ENCODE assay signal across 1 cellular context in genomic region chr10:125822878-125823662, GRCh38.
TF ChIP-seq lines count a peak whose summit lies in the region.

TSS of gene BCCIP (plus strand) at chr10:125823546. CDS start at chr10:125823558, 12 bp downstream.
TSS of gene UROS (minus strand) at chr10:125823258. CDS start at chr10:125816499, 6,759 bp downstream.

TF ChIP-seq in HepG2, 621 proteins besides CTCF, POLR2A, EP300 and RAD21 (continued from another document and continues in another):
- no peak for TF ChIP-seq CBX2 (IDR thresholded peaks at IDR 0.05; ENCODE audit: low read depth, low read length)
- 0 out of 2 replicates have a peak, but pooled peaks have one; percentile 57 for TF ChIP-seq CBX2 (CRISPR knock-in tag; IDR thresholded peaks at IDR 0.05; ENCODE audit: low read depth)
- TF ChIP-seq AGO2 (optimal IDR thresholded peaks at IDR 0.05; ENCODE audit: low read depth, low read length): peak; percentile 71
- TF ChIP-seq HNF4A (CRISPR knock-in tag; IDR thresholded peaks at IDR 0.05): 0 out of 2 replicates have a peak, but pooled peaks have one; percentile 8
- TF ChIP-seq, protein P1, sequence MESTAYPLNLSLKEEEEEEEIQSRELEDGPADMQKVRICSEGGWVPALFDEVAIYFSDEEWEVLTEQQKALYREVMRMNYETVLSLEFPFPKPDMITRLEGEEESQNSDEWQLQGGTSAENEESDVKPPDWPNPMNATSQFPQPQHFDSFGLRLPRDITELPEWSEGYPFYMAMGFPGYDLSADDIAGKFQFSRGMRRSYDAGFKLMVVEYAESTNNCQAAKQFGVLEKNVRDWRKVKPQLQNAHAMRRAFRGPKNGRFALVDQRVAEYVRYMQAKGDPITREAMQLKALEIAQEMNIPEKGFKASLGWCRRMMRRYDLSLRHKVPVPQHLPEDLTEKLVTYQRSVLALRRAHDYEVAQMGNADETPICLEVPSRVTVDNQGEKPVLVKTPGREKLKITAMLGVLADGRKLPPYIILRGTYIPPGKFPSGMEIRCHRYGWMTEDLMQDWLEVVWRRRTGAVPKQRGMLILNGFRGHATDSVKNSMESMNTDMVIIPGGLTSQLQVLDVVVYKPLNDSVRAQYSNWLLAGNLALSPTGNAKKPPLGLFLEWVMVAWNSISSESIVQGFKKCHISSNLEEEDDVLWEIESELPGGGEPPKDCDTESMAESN (CRISPR knock-in tag; conservative IDR thresholded peaks at IDR 0.05): 0 out of 2 replicates have a peak, but pooled peaks have one; percentile 34
- peak; percentile 50 for TF ChIP-seq ZNF563 (CRISPR knock-in tag; IDR thresholded peaks at IDR 0.05)
- no peak for TF ChIP-seq ZBTB46 (CRISPR knock-in tag; IDR thresholded peaks at IDR 0.05; ENCODE audit: borderline replicate concordance)
- TF ChIP-seq FOXK1 (CRISPR knock-in tag; IDR thresholded peaks at IDR 0.05; ENCODE audit: borderline replicate concordance, low read depth): peak; percentile 78; the same call in 1 of the 2 replicates
- 0 out of 2 replicates have a peak, but pooled peaks have one; percentile 41 for TF ChIP-seq TBX2 (CRISPR knock-in tag; IDR thresholded peaks at IDR 0.05; ENCODE audit: borderline replicate concordance)
- no peak for TF ChIP-seq ZNF790 (CRISPR knock-in tag; IDR thresholded peaks at IDR 0.05; ENCODE audit: borderline replicate concordance)
- TF ChIP-seq ZNF792 (CRISPR knock-in tag; IDR thresholded peaks at IDR 0.05): peak; percentile 91
- TF ChIP-seq BRD4 (CRISPR knock-in tag; IDR thresholded peaks at IDR 0.05): peak; percentile 79
- peak; percentile 56; the same call in 1 of the 2 replicates for TF ChIP-seq ELF1 (CRISPR knock-in tag; IDR thresholded peaks at IDR 0.05)
- peak; percentile 88 for TF ChIP-seq ZMYM4 (CRISPR knock-in tag; IDR thresholded peaks at IDR 0.05)
- TF ChIP-seq, protein P2, sequence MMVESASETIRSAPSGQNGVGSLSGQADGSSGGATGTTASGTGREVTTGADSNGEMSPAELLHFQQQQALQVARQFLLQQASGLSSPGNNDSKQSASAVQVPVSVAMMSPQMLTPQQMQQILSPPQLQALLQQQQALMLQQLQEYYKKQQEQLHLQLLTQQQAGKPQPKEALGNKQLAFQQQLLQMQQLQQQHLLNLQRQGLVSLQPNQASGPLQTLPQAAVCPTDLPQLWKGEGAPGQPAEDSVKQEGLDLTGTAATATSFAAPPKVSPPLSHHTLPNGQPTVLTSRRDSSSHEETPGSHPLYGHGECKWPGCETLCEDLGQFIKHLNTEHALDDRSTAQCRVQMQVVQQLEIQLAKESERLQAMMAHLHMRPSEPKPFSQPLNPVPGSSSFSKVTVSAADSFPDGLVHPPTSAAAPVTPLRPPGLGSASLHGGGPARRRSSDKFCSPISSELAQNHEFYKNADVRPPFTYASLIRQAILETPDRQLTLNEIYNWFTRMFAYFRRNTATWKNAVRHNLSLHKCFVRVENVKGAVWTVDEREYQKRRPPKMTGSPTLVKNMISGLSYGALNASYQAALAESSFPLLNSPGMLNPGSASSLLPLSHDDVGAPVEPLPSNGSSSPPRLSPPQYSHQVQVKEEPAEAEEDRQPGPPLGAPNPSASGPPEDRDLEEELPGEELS (CRISPR knock-in tag; IDR thresholded peaks at IDR 0.05): no peak
- TF ChIP-seq ZKSCAN1 (IDR thresholded peaks at IDR 0.05; ENCODE audit: low read length): 0 out of 2 replicates have a peak, but pooled peaks have one; percentile 40
- 0 out of 2 replicates have a peak, but pooled peaks have one; percentile 23 for TF ChIP-seq MTF2 (CRISPR knock-in tag; IDR thresholded peaks at IDR 0.05; ENCODE audit: borderline replicate concordance)
- TF ChIP-seq YY1 (IDR thresholded peaks at IDR 0.05; ENCODE audit: insufficient read depth, insufficient replicate concordance, low read depth, low read length): peak; percentile 96
- peak; percentile 27; the same call in 1 of the 2 replicates for TF ChIP-seq ZNF44 (CRISPR knock-in tag; IDR thresholded peaks at IDR 0.05)
- no peak for TF ChIP-seq IKZF1 (IDR thresholded peaks at IDR 0.05)
- no peak for TF ChIP-seq CHCHD3 (CRISPR knock-in tag; IDR thresholded peaks at IDR 0.05)
- TF ChIP-seq ARID4A (CRISPR knock-in tag; IDR thresholded peaks at IDR 0.05; ENCODE audit: borderline replicate concordance): peak; percentile 87
- peak; percentile 12; the same call in 1 of the 2 replicates for TF ChIP-seq TFDP2 (CRISPR knock-in tag; IDR thresholded peaks at IDR 0.05)
- TF ChIP-seq GABPA (IDR thresholded peaks at IDR 0.05; ENCODE audit: low read depth, low read length): no peak
- peak; percentile 73 for TF ChIP-seq GABPA (CRISPR knock-in tag; IDR thresholded peaks at IDR 0.05; ENCODE audit: low read depth)
- TF ChIP-seq KLF6 (CRISPR knock-in tag; IDR thresholded peaks at IDR 0.05): no peak
- TF ChIP-seq HOXD1 (CRISPR knock-in tag; IDR thresholded peaks at IDR 0.05): no peak; the same call in 1 of the 2 replicates
- TF ChIP-seq, protein P3, sequence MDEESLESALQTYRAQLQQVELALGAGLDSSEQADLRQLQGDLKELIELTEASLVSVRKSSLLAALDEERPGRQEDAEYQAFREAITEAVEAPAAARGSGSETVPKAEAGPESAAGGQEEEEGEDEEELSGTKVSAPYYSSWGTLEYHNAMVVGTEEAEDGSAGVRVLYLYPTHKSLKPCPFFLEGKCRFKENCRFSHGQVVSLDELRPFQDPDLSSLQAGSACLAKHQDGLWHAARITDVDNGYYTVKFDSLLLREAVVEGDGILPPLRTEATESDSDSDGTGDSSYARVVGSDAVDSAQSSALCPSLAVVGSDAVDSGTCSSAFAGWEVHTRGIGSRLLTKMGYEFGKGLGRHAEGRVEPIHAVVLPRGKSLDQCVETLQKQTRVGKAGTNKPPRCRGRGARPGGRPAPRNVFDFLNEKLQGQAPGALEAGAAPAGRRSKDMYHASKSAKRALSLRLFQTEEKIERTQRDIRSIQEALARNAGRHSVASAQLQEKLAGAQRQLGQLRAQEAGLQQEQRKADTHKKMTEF (CRISPR knock-in tag; IDR thresholded peaks at IDR 0.05): peak; percentile 79
- no peak; the same call in 1 of the 2 replicates for TF ChIP-seq ZNF614 (CRISPR knock-in tag; IDR thresholded peaks at IDR 0.05; ENCODE audit: borderline replicate concordance)
- no peak for TF ChIP-seq SP1 (IDR thresholded peaks at IDR 0.05)
- peak; percentile 17; the same call in 1 of the 2 replicates for TF ChIP-seq SP1 (CRISPR knock-in tag; IDR thresholded peaks at IDR 0.05)
- TF ChIP-seq ZNF367 (CRISPR knock-in tag; IDR thresholded peaks at IDR 0.05; ENCODE audit: borderline replicate concordance): no peak
- TF ChIP-seq PHF8 (CRISPR knock-in tag; IDR thresholded peaks at IDR 0.05): peak; percentile 94
- TF ChIP-seq SMAD1 (CRISPR knock-in tag; IDR thresholded peaks at IDR 0.05; ENCODE audit: borderline replicate concordance, low read depth): peak; percentile 75; the same call in 1 of the 2 replicates
- peak; percentile 50; the same call in 1 of the 2 replicates for TF ChIP-seq ZNF83 (CRISPR knock-in tag; IDR thresholded peaks at IDR 0.05; ENCODE audit: borderline replicate concordance)
- peak; percentile 91 for TF ChIP-seq ZFX (CRISPR knock-in tag; IDR thresholded peaks at IDR 0.05; ENCODE audit: low read depth)
- no peak for TF ChIP-seq AKAP8 (CRISPR knock-in tag; IDR thresholded peaks at IDR 0.05)
- TF ChIP-seq TFE3 (CRISPR knock-in tag; IDR thresholded peaks at IDR 0.05): peak; percentile 46; the same call in 1 of the 2 replicates
- TF ChIP-seq ARHGAP35 (CRISPR knock-in tag; IDR thresholded peaks at IDR 0.05; ENCODE audit: borderline replicate concordance): peak; percentile 46; the same call in 1 of the 2 replicates
- TF ChIP-seq PCBP1 (IDR thresholded peaks at IDR 0.05; ENCODE audit: borderline replicate concordance, low read depth, low read length): 0 out of 2 replicates have a peak, but pooled peaks have one; percentile 55
- peak; percentile 83 for TF ChIP-seq ASH2L (IDR thresholded peaks at IDR 0.05; ENCODE audit: insufficient read length, low read depth, low read length)
- 0 out of 2 replicates have a peak, but pooled peaks have one; percentile 21 for TF ChIP-seq HMG20B (CRISPR knock-in tag; conservative IDR thresholded peaks at IDR 0.05)
- TF ChIP-seq ZNF784 (CRISPR knock-in tag; IDR thresholded peaks at IDR 0.05; ENCODE audit: borderline replicate concordance): peak; percentile 82
- TF ChIP-seq TP53 (CRISPR knock-in tag; conservative IDR thresholded peaks at IDR 0.05): peak; percentile 67; the same call in 1 of the 2 replicates
- peak; percentile 54; the same call in 1 of the 2 replicates for TF ChIP-seq ZNF337 (CRISPR knock-in tag; IDR thresholded peaks at IDR 0.05; ENCODE audit: borderline replicate concordance, low read depth)
- TF ChIP-seq RNF2 (conservative IDR thresholded peaks at IDR 0.05; ENCODE audit: low read depth): 0 out of 2 replicates have a peak, but pooled peaks have one; percentile 47
- peak; percentile 38; the same call in 1 of the 2 replicates for TF ChIP-seq ZNF768 (CRISPR knock-in tag; IDR thresholded peaks at IDR 0.05)
- TF ChIP-seq RFXANK (CRISPR knock-in tag; IDR thresholded peaks at IDR 0.05): no peak
- no peak for TF ChIP-seq STAT5B (CRISPR knock-in tag; IDR thresholded peaks at IDR 0.05)
